17 cellular contexts compared by ENCODE assay signal in the genomic region with DNA sequence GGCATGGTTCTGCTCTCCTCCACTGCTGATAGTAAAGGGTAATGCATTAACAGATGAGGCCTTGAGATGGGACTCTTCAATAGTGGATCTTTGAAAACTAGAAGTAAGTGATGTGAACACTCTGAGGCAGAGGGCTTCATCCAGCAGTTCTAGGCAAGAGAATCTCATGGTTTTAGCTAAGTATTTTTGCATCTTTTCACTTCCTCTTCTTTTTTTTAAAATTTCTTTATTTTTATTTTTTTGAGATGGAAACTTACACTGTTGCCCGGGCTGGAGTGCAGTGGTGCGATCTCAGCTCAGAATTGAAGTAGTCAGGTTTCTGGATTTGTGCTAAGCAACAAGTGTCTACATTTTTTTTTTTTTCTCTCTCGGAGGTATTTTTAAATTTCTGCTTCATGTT.
DNase-seq lines count a peak whose midpoint lies in the region; ATAC-seq and TF ChIP-seq lines count a peak whose summit lies in the region.
"Had no signal": no experiment of that assay in that cellular context is flagged by ENCODE, and none has a peak within 500 bp of the region (broad histone marks: within the 10 kb centered on the region; RNA-seq: fewer than 3 reads in every experiment).

No MANE protein-coding gene starts in this region.

- H3K9me3 ChIP-seq in esophagus squamous epithelium: no peaks in the 10 kb centered on the region
- no peaks in the 10 kb centered on the region for H3K9me3 ChIP-seq in osteoblast (ENCODE audit: low read depth, low read length)
- H3K9me3 ChIP-seq: suprapubic skin had no signal

- no peaks in the 10 kb centered on the region for H3K36me3 ChIP-seq in esophagus squamous epithelium
- H3K36me3 ChIP-seq in osteoblast (ENCODE audit: insufficient read depth, low read length): no peaks in the 10 kb centered on the region
- H3K36me3 ChIP-seq: suprapubic skin had no signal

- H3K27ac ChIP-seq in esophagus squamous epithelium (no peak overlapping the region), osteoblast (ENCODE audit: low read depth, low read length) (no peak overlapping the region)
- H3K27ac ChIP-seq: HL-60, suprapubic skin had no signal

- peak; percentile 35 for DNase-seq in germinal center (ENCODE audit: low spot score)
- no peak for DNase-seq in hippocampal formation (lab: John Stamatoyannopoulos, UW)
- DNase-seq in esophagus squamous epithelium (lab: John Stamatoyannopoulos, UW): no peak
- no peak for DNase-seq in HUDEP-2 (lab: John Stamatoyannopoulos, UW; ENCODE audit: unreplicated experiment in 76 of 76)
- no peak for DNase-seq in osteoblast (ENCODE audit: insufficient read length, low spot score, missing footprints)
- DNase-seq: activated CD4-positive, CD25-positive, alpha-beta regulatory T cell; activated T-cell treated with anti-CD3 and anti-CD28 coated beads, Interleukin-2, amount 50 U/mL, for 24 hours; aorta; CD4-positive, alpha-beta memory T cell; GDM1 had no signal

- H3K27me3 ChIP-seq in esophagus squamous epithelium: no peaks in the 10 kb centered on the region
- no peaks in the 10 kb centered on the region for H3K27me3 ChIP-seq in osteoblast (ENCODE audit: insufficient read depth, low read length)
- H3K27me3 ChIP-seq: suprapubic skin had no signal

- no peaks in the 10 kb centered on the region for H3K79me2 ChIP-seq in osteoblast (ENCODE audit: insufficient read depth, low read length)

- no peak overlapping the region for H3K4me2 ChIP-seq in osteoblast (ENCODE audit: insufficient read depth, low read length)
- H3K4me2 ChIP-seq: smooth muscle cell had no signal

- H4K20me1 ChIP-seq in osteoblast (ENCODE audit: insufficient read depth, low read length): no peaks in the 10 kb centered on the region

- TF ChIP-seq CTCF in esophagus squamous epithelium (IDR thresholded peaks at IDR 0.05) (no peak), osteoblast (IDR thresholded peaks at IDR 0.05; ENCODE audit: extremely low read depth, low read depth, low read length) (no peak)

- intact Hi-C loops in esophagus squamous epithelium (cut with DNase I): no loop called here

- 76 to 88% methylated on average over 3 of the region's 3 CpGs for WGBS in esophagus squamous epithelium, 2 donors

- no peak for TF ChIP-seq POLR2A in esophagus squamous epithelium (IDR thresholded peaks at IDR 0.05)

- H3K4me3 ChIP-seq in esophagus squamous epithelium (no peak overlapping the region), osteoblast (ENCODE audit: insufficient read depth, low read length) (no peak overlapping the region)
- H3K4me3 ChIP-seq: lung, smooth muscle cell, suprapubic skin had no signal

- ATAC-seq in GM18907 (IDR thresholded peaks at IDR 0.05; ENCODE audit: unreplicated experiment) (peak; percentile 84), GM21825 (IDR thresholded peaks at IDR 0.05; ENCODE audit: unreplicated experiment) (peak; percentile 50), HG03159 (IDR thresholded peaks at IDR 0.05; ENCODE audit: unreplicated experiment) (peak; percentile 84)

- no peak overlapping the region for H2AFZ ChIP-seq in osteoblast (ENCODE audit: low read length)

- H3K4me1 ChIP-seq in esophagus squamous epithelium (no peaks in the 10 kb centered on the region), osteoblast (ENCODE audit: insufficient read depth, low read length) (no peaks in the 10 kb centered on the region)
- H3K4me1 ChIP-seq: suprapubic skin had no signal
